In the genomic region with DNA sequence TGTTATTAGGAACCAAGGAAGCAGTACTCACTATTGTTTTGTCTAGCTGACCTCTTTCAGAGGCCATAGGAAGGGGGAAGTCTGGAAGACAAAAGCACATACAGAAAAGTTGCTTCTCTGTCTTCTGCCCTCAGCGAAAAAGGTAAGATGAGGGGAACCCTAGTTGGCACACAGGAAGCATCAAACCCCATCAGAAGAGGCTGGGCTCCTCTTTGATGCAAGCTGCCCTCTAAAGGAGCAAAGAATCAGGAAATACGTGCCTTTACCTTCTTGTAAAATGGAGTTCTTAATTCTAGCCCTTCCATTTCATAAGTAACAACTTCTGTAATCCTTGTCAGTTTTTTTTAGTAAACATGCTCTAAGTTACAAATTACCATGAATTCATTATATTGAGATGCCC, we compare ENCODE assay signal across 16 cellular contexts. TPM values are rescaled to one million over a fixed set of nuclear protein-coding genes. Genes with fewer than 3 reads are reported as not detected.
DNase-seq lines count a peak whose midpoint lies in the region; ATAC-seq and TF ChIP-seq lines count a peak whose summit lies in the region.
"Had no signal": no experiment of that assay in that cellular context is flagged by ENCODE, and none has a peak within 500 bp of the region (broad histone marks: within the 10 kb centered on the region; RNA-seq: fewer than 3 reads in every experiment).

No MANE protein-coding gene starts in this region.

- ATAC-seq in T-helper 17 cell = peak; percentile 54
- ATAC-seq in naive thymus-derived CD8-positive, alpha-beta T cell = peak; percentile 84 to 95
- ATAC-seq in left colon = no peak

- no peak for TF ChIP-seq CTCF in HL-60 (IDR thresholded peaks at IDR 0.05; ENCODE audit: insufficient read depth, low read length)

- no peaks in the 10 kb centered on the region for H3K27me3 Mint-ChIP-seq in activated naive CD4-positive, alpha-beta T cell treated with anti-CD3 and anti-CD28 coated beads for 36 hours (ENCODE audit: low read depth)
- peaks cover 10% of the 10 kb centered on the region for H3K27me3 Mint-ChIP-seq in T-helper 17 cell
- peaks cover 0 to 4% (median 0%) of the 10 kb centered on the region in 5 donors for H3K27me3 Mint-ChIP-seq in naive thymus-derived CD8-positive, alpha-beta T cell

- H3K4me3 Mint-ChIP-seq in activated naive CD4-positive, alpha-beta T cell treated with anti-CD3 and anti-CD28 coated beads for 36 hours = no peak overlapping the region
- no peak overlapping the region for H3K4me3 Mint-ChIP-seq in T-helper 17 cell
- peak overlapping the region in 6 of 10 donors; percentile 10 to 39 (median 28) for H3K4me3 Mint-ChIP-seq in naive thymus-derived CD8-positive, alpha-beta T cell
- H3K4me3 Mint-ChIP-seq: IgD-negative memory B cell had no signal

- H3K4me3 ChIP-seq in HL-60 (replicated peaks; ENCODE audit: insufficient read depth, low read length) = no peak overlapping the region
- H3K4me3 ChIP-seq: GM23248, PC-9, SJCRH30 had no signal

- CTCF ChIA-PET in activated naive CD4-positive, alpha-beta T cell treated with anti-CD3 and anti-CD28 coated beads for 36 hours (lab: Charles Lee) = interaction anchor here (0.6 to 1.8 kb wide), 3 partner anchors 89 to 825 kb away, joined by 3 to 9 read pairs (median 5); no protein-coding TSS in a partner anchor

- H3K9me3 ChIP-seq in T-helper 17 cell (ENCODE audit: control insufficient read depth, low read length, poor library complexity, severe bottlenecking) = peaks cover under 1% of the 10 kb centered on the region
- H3K9me3 ChIP-seq: SJCRH30 had no signal

- intact Hi-C loops in activated naive CD4-positive, alpha-beta T cell treated with anti-CD3 and anti-CD28 coated beads for 36 hours (cut with micrococcal nuclease) = no loop called here
- intact Hi-C loops in left colon (cut with DNase I, micrococcal nuclease) = no loop called here

- POLR2A ChIA-PET in naive thymus-derived CD8-positive, alpha-beta T cell (lab: Charles Lee) = interaction anchor here (0.7 to 0.8 kb wide), 2 partner anchors 38 to 51 kb away, joined by 3 to 4 read pairs; no protein-coding TSS in a partner anchor

- no peaks in the 10 kb centered on the region for H3K27me3 ChIP-seq in HL-60 (ENCODE audit: insufficient read depth, poor library complexity, severe bottlenecking)
- H3K27me3 ChIP-seq: SJCRH30 had no signal

- no peak overlapping the region for H3K27ac Mint-ChIP-seq in activated naive CD4-positive, alpha-beta T cell treated with anti-CD3 and anti-CD28 coated beads for 36 hours
- H3K27ac Mint-ChIP-seq in T-helper 17 cell = no peak overlapping the region
- H3K27ac Mint-ChIP-seq in naive thymus-derived CD8-positive, alpha-beta T cell = peak overlapping the region in 9 of 10 donors; percentile 62 to 94 (median 85)

- H3K9me3 Mint-ChIP-seq in activated naive CD4-positive, alpha-beta T cell treated with anti-CD3 and anti-CD28 coated beads for 36 hours = peaks cover 8% of the 10 kb centered on the region
- peaks cover 3 to 16% (median 7%) of the 10 kb centered on the region in 9 donors for H3K9me3 Mint-ChIP-seq in naive thymus-derived CD8-positive, alpha-beta T cell

- H3K36me3 Mint-ChIP-seq in activated naive CD4-positive, alpha-beta T cell treated with anti-CD3 and anti-CD28 coated beads for 36 hours (ENCODE audit: low read depth) = no peaks in the 10 kb centered on the region
- no peaks in the 10 kb centered on the region for H3K36me3 Mint-ChIP-seq in T-helper 17 cell (ENCODE audit: low read depth)
- peaks cover 2 to 9% (median 7%) of the 10 kb centered on the region in 3 donors for H3K36me3 Mint-ChIP-seq in naive thymus-derived CD8-positive, alpha-beta T cell

- DNase-seq in activated naive CD4-positive, alpha-beta T cell treated with anti-CD3 and anti-CD28 coated beads for 36 hours = peak; percentile 10
- no peak for DNase-seq in activated naive CD4-positive, alpha-beta T cell (lab: John Stamatoyannopoulos, UW)
- DNase-seq in HL-60 (ENCODE audit: low read depth in 1 of 2, low spot score in 1 of 2) (peak in 1 of 2 experiments; percentile 46), T-helper 17 cell (no peak), NCI-H345 (lab: John Stamatoyannopoulos, UW) (no peak), left colon (no peak), AG08396 (ENCODE audit: low spot score) (no peak)
- DNase-seq in naive thymus-derived CD8-positive, alpha-beta T cell = peak in 6 of 10 donors; percentile 13 to 43 (median 20)
- DNase-seq: GM23248, NCI-H1417, NCI-H187 treated with DMSO at 0.1 percent for 48 hours, NCI-H446 treated with DMSO at 0.1 percent for 48 hours, PC-9, SJCRH30 had no signal

- peak overlapping the region; percentile 41 for H3K27ac ChIP-seq in HL-60 (replicated peaks)
- H3K27ac ChIP-seq: C4-2B, GM23248, PC-9, SJCRH30 had no signal

- H3K4me1 Mint-ChIP-seq in activated naive CD4-positive, alpha-beta T cell treated with anti-CD3 and anti-CD28 coated beads for 36 hours (ENCODE audit: low read depth) = peaks cover 7% of the 10 kb centered on the region
- H3K4me1 Mint-ChIP-seq in T-helper 17 cell = peaks cover 5% of the 10 kb centered on the region
- peaks cover 5 to 17% (median 9%) of the 10 kb centered on the region in 4 donors for H3K4me1 Mint-ChIP-seq in naive thymus-derived CD8-positive, alpha-beta T cell
- H3K4me1 Mint-ChIP-seq: IgD-negative memory B cell had no signal

RNA-seq across cellular contexts. Expression of gene SPINK8, which starts 12.5 kb away (rescaled TPM):
- total RNA-seq in activated naive CD4-positive, alpha-beta T cell treated with anti-CD3 and anti-CD28 coated beads for 36 hours = not detected
- total RNA-seq in T-helper 17 cell (not detected), left colon (not detected)
- not detected for total RNA-seq in naive thymus-derived CD8-positive, alpha-beta T cell
- polyA plus RNA-seq in naive thymus-derived CD8-positive, alpha-beta T cell = not detected
- total RNA-seq: GM23248, PC-9, SJCRH30 had no signal
- polyA plus RNA-seq: GM23248, IgD-negative memory B cell had no signal

RNA-seq across cellular contexts. Expression of gene NME6, which starts 19.8 kb away (rescaled TPM):
- total RNA-seq in activated naive CD4-positive, alpha-beta T cell treated with anti-CD3 and anti-CD28 coated beads for 36 hours = 10 to 100 TPM; 17.7 to 24.4 TPM
- 10 to 100 TPM; 13.4 to 17.0 TPM for total RNA-seq in T-helper 17 cell
- total RNA-seq in naive thymus-derived CD8-positive, alpha-beta T cell = 10 to 100 TPM; 34.3 to 40.4 TPM
- 10 to 100 TPM; 47.7 to 50.3 (median 48.6) TPM for polyA plus RNA-seq in naive thymus-derived CD8-positive, alpha-beta T cell
- total RNA-seq in left colon = 10 to 100 TPM; 22.4 to 33.5 TPM

RNA-seq across cellular contexts. Expression of gene FBXW12, which starts 51.0 kb away (rescaled TPM):
- not detected for total RNA-seq in activated naive CD4-positive, alpha-beta T cell treated with anti-CD3 and anti-CD28 coated beads for 36 hours
- total RNA-seq in T-helper 17 cell = not detected
- total RNA-seq in naive thymus-derived CD8-positive, alpha-beta T cell = not detected
- not detected for polyA plus RNA-seq in naive thymus-derived CD8-positive, alpha-beta T cell
- total RNA-seq in left colon = not detected
- total RNA-seq: GM23248, PC-9 had no signal
- polyA plus RNA-seq: GM23248, IgD-negative memory B cell had no signal

Comparison
In these comparisons a context has a peak if more than half of its experiments do, and no peak if none do; other contexts are left out.
1. DNase-seq: peak in activated naive CD4-positive, alpha-beta T cell treated with anti-CD3 and anti-CD28 coated beads for 36 hours (single experiment) and naive thymus-derived CD8-positive, alpha-beta T cell (6 of 10); none in activated naive CD4-positive, alpha-beta T cell (0 of 4), T-helper 17 cell (0 of 3), NCI-H345 (single experiment), left colon (0 of 2) and AG08396 (single experiment).
2. H3K27ac Mint-ChIP-seq: peak in naive thymus-derived CD8-positive, alpha-beta T cell (9 of 10); none in activated naive CD4-positive, alpha-beta T cell treated with anti-CD3 and anti-CD28 coated beads for 36 hours (single experiment) and T-helper 17 cell (single experiment).
3. H3K4me3 Mint-ChIP-seq: peak in naive thymus-derived CD8-positive, alpha-beta T cell (6 of 10); none in activated naive CD4-positive, alpha-beta T cell treated with anti-CD3 and anti-CD28 coated beads for 36 hours (single experiment) and T-helper 17 cell (single experiment).